In genomic region chr17:32189343-32189742, GRCh38 we compare ENCODE assay signal across 22 cellular contexts.
"Had no signal": no experiment of that assay in that cellular context is flagged by ENCODE, and none has a peak within 500 bp of the region (broad histone marks: within the 10 kb centered on the region; RNA-seq: fewer than 3 reads in every experiment).

No MANE protein-coding gene starts in this region.

- H3K4me3 ChIP-seq: coronary artery, dorsolateral prefrontal cortex, esophagus muscularis mucosa, gastroesophageal sphincter, heart left ventricle, hepatocyte, left lung, lower lobe of right lung, mucosa of descending colon had no signal

- H3K9me3 ChIP-seq: esophagus muscularis mucosa, gastroesophageal sphincter, heart left ventricle, left lung, lower lobe of right lung, mucosa of descending colon had no signal

- ATAC-seq: foreskin keratinocyte; gastroesophageal sphincter; heart left ventricle; left lung; left ventricle myocardium superior; lower lobe of right lung; mucosa of descending colon; naive thymus-derived CD8-positive, alpha-beta T cell had no signal

- H3K27ac ChIP-seq: coronary artery, dorsolateral prefrontal cortex, esophagus muscularis mucosa, foreskin keratinocyte, gastroesophageal sphincter, heart left ventricle, hepatocyte, left lung, lower lobe of right lung had no signal

- DNase-seq: dermis blood vessel endothelial cell; dorsolateral prefrontal cortex; effector CD4-positive, alpha-beta T cell; effector memory CD4-positive, alpha-beta T cell; foreskin keratinocyte; heart left ventricle; hypothalamus; immature natural killer cell; islet precursor cell; kidney; kidney glomerular epithelial cell; left lung; left ventricle myocardium superior; lower lobe of right lung; mesenchymal stem cell; mucosa of descending colon; naive B cell; naive thymus-derived CD8-positive, alpha-beta T cell had no signal

- H3K27me3 ChIP-seq: dorsolateral prefrontal cortex, esophagus muscularis mucosa, foreskin keratinocyte, gastroesophageal sphincter, heart left ventricle, hepatocyte, left lung had no signal
